In the genomic region with DNA sequence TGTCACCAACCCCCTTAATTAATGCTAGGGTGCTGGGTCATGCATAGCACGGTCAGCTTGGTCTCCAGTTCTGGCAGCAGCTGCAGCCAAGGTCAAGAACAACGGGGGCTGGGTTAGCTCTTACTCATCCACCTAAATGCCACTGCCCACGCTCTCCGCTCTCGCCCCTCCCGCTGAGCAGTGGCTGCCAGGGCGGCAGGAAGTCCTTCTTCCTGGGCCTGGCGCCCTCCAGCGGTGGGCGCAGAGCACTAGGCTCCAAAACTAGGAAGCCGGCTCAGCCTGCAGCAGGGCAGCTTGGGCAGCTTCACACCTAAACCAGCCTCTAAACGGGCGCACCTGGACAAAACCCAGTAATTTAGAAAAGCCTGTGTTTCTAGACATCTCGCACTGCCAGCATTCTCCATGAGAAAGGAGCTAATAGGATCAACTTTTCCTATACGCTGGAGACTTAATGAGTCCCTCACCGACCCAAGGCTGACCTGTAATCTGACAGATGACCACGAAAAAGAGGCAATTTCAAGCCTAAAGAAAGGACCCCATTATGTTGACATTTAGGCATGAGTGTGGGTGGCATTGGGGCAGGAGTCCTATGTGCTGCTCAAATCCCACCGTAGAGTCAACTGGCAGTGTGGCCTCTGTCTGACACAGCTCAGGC, we compare ENCODE assay signal across 8 cellular contexts.
DNase-seq lines count a peak whose midpoint lies in the region; ATAC-seq and TF ChIP-seq lines count a peak whose summit lies in the region.

No MANE protein-coding gene starts in this region.

- CTCF ChIA-PET in Panc1 (lab: Charles Lee), result interaction anchor here (0.7 to 1.3 kb wide), 2 partner anchors 17 to 43 kb away, joined by 3 to 4 read pairs; no protein-coding TSS in a partner anchor

- BruUV-seq in Panc1 (replicated peaks; lab: Mats Ljungman, UMichigan), result no TSS peak

- TF ChIP-seq CTCF in BE2C (IDR thresholded peaks at IDR 0.05; ENCODE audit: low read depth, low read length), result peak; percentile 97
- peak; percentile 85 for TF ChIP-seq CTCF in Panc1 (IDR thresholded peaks at IDR 0.05)
- peak; percentile 68 for TF ChIP-seq CTCF in fibroblast of pulmonary artery (IDR thresholded peaks at IDR 0.05; ENCODE audit: low read length, missing control alignments)
- TF ChIP-seq CTCF in neural progenitor cell (IDR thresholded peaks at IDR 0.05), result peak; percentile 97

- H3K27me3 ChIP-seq in BE2C (no peaks in the 10 kb centered on the region), Panc1 (ENCODE audit: control insufficient read depth, insufficient read depth, low read length) (peaks cover 33% of the 10 kb centered on the region), neural progenitor cell (peaks cover 22% of the 10 kb centered on the region)

- peak overlapping the region; percentile 67 for H3K4me2 ChIP-seq in neural progenitor cell

- H3F3A ChIP-seq in neural progenitor cell (ENCODE audit: low read depth), result no peaks in the 10 kb centered on the region

- H4K20me1 ChIP-seq in neural progenitor cell (ENCODE audit: low read depth), result no peaks in the 10 kb centered on the region

- H3K4me3 ChIP-seq in BE2C (ENCODE audit: low read depth, low read length) (no peak overlapping the region), Panc1 (ENCODE audit: low read depth in 2 of 2, low read length in 2 of 2) (no peak overlapping the region), fibroblast of pulmonary artery (replicated peaks; ENCODE audit: low read depth, low read length) (no peak overlapping the region), neural progenitor cell (peak overlapping the region; percentile 17)
- H3K4me3 ChIP-seq in Jurkat, Clone E6-1 (ENCODE audit: low read length), result peak overlapping the region; percentile 40

- POLR2A ChIA-PET in Panc1 (lab: Charles Lee), result no interaction called here

- in situ Hi-C loops in Panc1 (cut with HindIII; ENCODE audit: low pct_unique_long_range_greater_than_20kb, low sequenced_read_pairs), result no loop called here

- peak; percentile 90 for DNase-seq in BE2C
- peak; percentile 58 for DNase-seq in Jurkat, Clone E6-1 (ENCODE audit: low read depth, low spot score)
- peak; percentile 15 for DNase-seq in Panc1 (ENCODE audit: low read depth, low spot score)
- DNase-seq in activated T-helper 1 cell treated with Interleukin-2 at 50 U/mL for 16 hours (ENCODE audit: low read depth), result peak; percentile 45
- DNase-seq in fibroblast of pulmonary artery (ENCODE audit: low read depth), result peak; percentile 64
- DNase-seq in neural progenitor cell (ENCODE audit: low spot score), result peak; percentile 91
- peak; percentile 45 for DNase-seq in stromal cell of bone marrow (ENCODE audit: low read depth)

- peaks cover 13% of the 10 kb centered on the region for H3K4me1 Mint-ChIP-seq in neural progenitor cell

- no peak overlapping the region for H2AFZ ChIP-seq in neural progenitor cell (replicated peaks)

- H3K79me2 ChIP-seq in neural progenitor cell (ENCODE audit: low read depth), result no peaks in the 10 kb centered on the region

- H3K4me3 Mint-ChIP-seq in neural progenitor cell, result peak overlapping the region; percentile 42

- H3K27ac ChIP-seq in Panc1 (ENCODE audit: low read length) (no peak overlapping the region), neural progenitor cell (no peak overlapping the region)

- H3K36me3 ChIP-seq in BE2C, result no peaks in the 10 kb centered on the region
- no peaks in the 10 kb centered on the region for H3K36me3 ChIP-seq in Panc1 (ENCODE audit: control insufficient read depth, insufficient read depth, low read length)
- no peaks in the 10 kb centered on the region for H3K36me3 ChIP-seq in neural progenitor cell

- ATAC-seq in GM19351 (IDR thresholded peaks at IDR 0.05; ENCODE audit: unreplicated experiment) (peak; percentile 79), Panc1 (peak; percentile 90)

- H3K9ac ChIP-seq in neural progenitor cell, result no peak overlapping the region

- H3K27me3 Mint-ChIP-seq in neural progenitor cell (ENCODE audit: insufficient read depth, low read depth), result peaks cover 18% of the 10 kb centered on the region

- H3K9me3 ChIP-seq in BE2C, result no peaks in the 10 kb centered on the region; the same call in 1 of the 2 replicates
- H3K9me3 ChIP-seq in Panc1 (ENCODE audit: control insufficient read depth, insufficient read depth, low read depth, low read length), result no peaks in the 10 kb centered on the region
- H3K9me3 ChIP-seq in neural progenitor cell (ENCODE audit: low read depth), result no peaks in the 10 kb centered on the region

- H3K27ac Mint-ChIP-seq in neural progenitor cell, result peak overlapping the region; percentile 21

- H3K36me3 Mint-ChIP-seq in neural progenitor cell, result peaks cover 2% of the 10 kb centered on the region

- H3K9me3 Mint-ChIP-seq in neural progenitor cell, result peaks cover 14% of the 10 kb centered on the region

- intact Hi-C loops in Panc1 (cut with micrococcal nuclease; ENCODE audit: unreplicated experiment), result no loop called here

- H3K4me1 ChIP-seq in BE2C (peaks cover 2% of the 10 kb centered on the region; the same call in 1 of the 2 replicates), Panc1 (ENCODE audit: control insufficient read depth, insufficient read depth, low read length) (no peaks in the 10 kb centered on the region), neural progenitor cell (no peaks in the 10 kb centered on the region)

Comparison
In these comparisons a context has a peak if more than half of its experiments do, and no peak if none do; other contexts are left out.
1. DNase-seq: peak in every context shown above with its lines; median percentile 91 in neural progenitor cell; 90 in BE2C; 64 in fibroblast of pulmonary artery; 58 in Jurkat, Clone E6-1; 45 in activated T-helper 1 cell treated with Interleukin-2 at 50 U/mL for 16 hours; 45 in stromal cell of bone marrow; 15 in Panc1.
2. H3K4me3 ChIP-seq: peak in Jurkat, Clone E6-1 (single experiment) and neural progenitor cell (single experiment); none in BE2C (single experiment), Panc1 (0 of 2) and fibroblast of pulmonary artery (single experiment).
3. Peak in every context shown above with its lines, with median percentiles within 50 percentile points of each other: CTCF ChIP-seq.